ENCODE assay signal across 1 cellular context in the genomic region with DNA sequence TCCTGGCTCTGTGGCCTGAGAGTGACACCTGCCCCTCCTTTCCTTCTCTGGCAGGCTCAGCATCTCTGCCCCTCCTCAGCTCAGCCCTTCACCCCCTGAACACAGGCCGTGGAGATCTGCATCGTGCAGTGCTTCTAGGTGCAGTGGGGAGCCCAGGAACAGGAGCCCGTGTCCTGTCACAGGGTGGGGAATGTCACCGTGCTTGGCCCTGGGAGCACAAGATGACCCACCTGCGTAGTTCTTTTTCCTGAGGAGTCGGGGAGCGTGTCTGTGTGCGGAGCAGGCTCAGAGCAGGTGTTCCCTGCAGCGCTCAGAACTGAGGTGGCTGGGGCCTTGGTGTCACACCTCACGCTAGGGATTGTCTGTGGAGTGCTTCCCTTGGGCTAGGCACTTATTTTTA.
TF ChIP-seq lines count a peak whose summit lies in the region.

No MANE protein-coding gene starts in this region.

TF ChIP-seq in HCT116, 20 proteins besides CTCF, POLR2A, EP300 and RAD21:
- no peak for TF ChIP-seq REST (IDR thresholded peaks at IDR 0.05; ENCODE audit: low read depth)
- TF ChIP-seq EZH2 (IDR thresholded peaks at IDR 0.05), result no peak
- no peak for TF ChIP-seq JUND (IDR thresholded peaks at IDR 0.05)
